Comparison of ENCODE assay signal across 15 cellular contexts in genomic region chr15:61530769-61531168, GRCh38.
DNase-seq lines count a peak whose midpoint lies in the region; ATAC-seq, FAIRE-seq and TF ChIP-seq lines count a peak whose summit lies in the region.
"Had no signal": no experiment of that assay in that cellular context is flagged by ENCODE, and none has a peak within 500 bp of the region (broad histone marks: within the 10 kb centered on the region; RNA-seq: fewer than 3 reads in every experiment).

No MANE protein-coding gene starts in this region.

- H3K4me3 ChIP-seq in DOHH2 (ENCODE audit: low read length): no peak overlapping the region
- no peak overlapping the region for H3K4me3 ChIP-seq in keratinocyte (ENCODE audit: control insufficient read depth in 2 of 3, extremely low read depth in 1 of 3, insufficient read depth in 2 of 3, low read depth in 1 of 3, low read length in 3 of 3)
- H3K4me3 ChIP-seq: mucosa of descending colon had no signal

- no peak overlapping the region for H3K4me2 ChIP-seq in DOHH2 (ENCODE audit: low read length)
- no peak overlapping the region for H3K4me2 ChIP-seq in keratinocyte (ENCODE audit: control insufficient read depth, extremely low read depth, insufficient read depth, low read depth, low read length)

- H3K27ac ChIP-seq in DOHH2 (ENCODE audit: low read depth, low read length): no peak overlapping the region
- no peak overlapping the region for H3K27ac ChIP-seq in keratinocyte (ENCODE audit: control insufficient read depth, insufficient read depth, low read length)

- H3K9me1 ChIP-seq in keratinocyte (ENCODE audit: control insufficient read depth, extremely low read depth, insufficient read depth, low read length): no peaks in the 10 kb centered on the region

- CTCF ChIA-PET in WTC11 (lab: Charles Lee): interaction anchor here (0.6 to 3.6 kb wide), 8 partner anchors 13 to 1689 kb away, joined by 3 to 39 read pairs (median 3); no protein-coding TSS in a partner anchor

- no peak overlapping the region for H3K9ac ChIP-seq in keratinocyte (ENCODE audit: control insufficient read depth, extremely low read depth, insufficient read depth, low read length)

- no peak overlapping the region for H3K27ac Mint-ChIP-seq in WTC11
- H3K27ac Mint-ChIP-seq: progenitor cell of endocrine pancreas had no signal

- no peaks in the 10 kb centered on the region for H3K9me3 Mint-ChIP-seq in WTC11

- peaks cover 18% of the 10 kb centered on the region for H3K4me1 Mint-ChIP-seq in WTC11

- no peak overlapping the region for H2AFZ ChIP-seq in keratinocyte (ENCODE audit: control insufficient read depth, low read length)

- H3K27me3 ChIP-seq in DOHH2 (ENCODE audit: control insufficient read depth, low read length) (no peaks in the 10 kb centered on the region), keratinocyte (ENCODE audit: control insufficient read depth, extremely low read depth, insufficient read depth, low read length) (no peaks in the 10 kb centered on the region)

- DNase-seq in M059J (ENCODE audit: low read depth): peak; percentile 10
- DNase-seq in WTC11 (ENCODE audit: low spot score): peak; percentile 35
- no peak for DNase-seq in keratinocyte (ENCODE audit: low read depth, low spot score)
- no peak for DNase-seq in NCI-H2107 treated with DMSO at 0.1 percent for 48 hours (lab: John Stamatoyannopoulos, UW; ENCODE audit: unreplicated experiment)
- no peak for DNase-seq in urothelium cell line (ENCODE audit: low spot score)
- DNase-seq: activated CD4-positive, alpha-beta T cell treated with anti-CD3 and anti-CD28 coated beads for 4 hours; activated T-cell treated with anti-CD3 and anti-CD28 coated beads, Interleukin-2, amount 50 U/mL, for 48 hours; cortex of kidney; KBM-7; mucosa of descending colon; NCI-H1694 treated with DMSO at 0.1 percent for 48 hours had no signal

- no peaks in the 10 kb centered on the region for H3K36me3 Mint-ChIP-seq in WTC11

- no peak for FAIRE-seq in keratinocyte (lab: Jason Lieb, UNC)
- no peak for FAIRE-seq in urothelium cell line (lab: Jason Lieb, UNC)

- H3K4me3 Mint-ChIP-seq in WTC11: no peak overlapping the region

- peak; percentile 84 for ATAC-seq in WTC11
- ATAC-seq in GM19463 (IDR thresholded peaks at IDR 0.05; ENCODE audit: unreplicated experiment): no peak
- no peak for ATAC-seq in HG03439 (IDR thresholded peaks at IDR 0.05; ENCODE audit: unreplicated experiment)
- ATAC-seq: mucosa of descending colon had no signal

- POLR2A ChIA-PET in WTC11 (lab: Charles Lee): no interaction called here

- H3K79me2 ChIP-seq in DOHH2 (ENCODE audit: control insufficient read depth, low read length): no peaks in the 10 kb centered on the region
- no peaks in the 10 kb centered on the region for H3K79me2 ChIP-seq in keratinocyte (ENCODE audit: control insufficient read depth, insufficient read depth, low read length)

- TF ChIP-seq CTCF in DOHH2 (IDR thresholded peaks at IDR 0.05; ENCODE audit: low read depth, low read length, poor library complexity, severe bottlenecking) (peak; percentile 33), WTC11 (IDR thresholded peaks at IDR 0.05) (no peak), keratinocyte (optimal IDR thresholded peaks at IDR 0.05 in 1 of 3, IDR thresholded peaks at IDR 0.05 in 1 of 3, conservative IDR thresholded peaks at IDR 0.05 in 1 of 3; ENCODE audit: extremely low read depth in 1 of 3, insufficient read depth in 2 of 3, low read length in 3 of 3) (peak in 2 of 3 experiments; percentile 17 to 60)

- H4K20me1 ChIP-seq in DOHH2 (ENCODE audit: control insufficient read depth, insufficient read depth, low read depth, low read length) (no peaks in the 10 kb centered on the region), keratinocyte (ENCODE audit: control insufficient read depth, extremely low read depth, insufficient read depth, low read length) (no peaks in the 10 kb centered on the region)

- H3K9me3 ChIP-seq in DOHH2 (ENCODE audit: control insufficient read depth, insufficient read depth, low read length) (no peaks in the 10 kb centered on the region), keratinocyte (ENCODE audit: control insufficient read depth, low read depth, low read length) (no peaks in the 10 kb centered on the region)
- H3K9me3 ChIP-seq: mucosa of descending colon had no signal

- no peaks in the 10 kb centered on the region for H3K9me2 ChIP-seq in DOHH2 (replicated peaks; ENCODE audit: control insufficient read depth, low read length)

- H3K36me3 ChIP-seq in DOHH2 (ENCODE audit: control insufficient read depth, low read length) (no peaks in the 10 kb centered on the region), keratinocyte (ENCODE audit: control insufficient read depth in 2 of 2, extremely low read depth in 1 of 2, insufficient read depth in 2 of 2, low read length in 2 of 2) (no peaks in the 10 kb centered on the region)

- no peaks in the 10 kb centered on the region for H3F3A ChIP-seq in DOHH2 (ENCODE audit: control insufficient read depth, insufficient read depth)

- peaks cover 22% of the 10 kb centered on the region for H3K4me1 ChIP-seq in DOHH2 (ENCODE audit: control insufficient read depth, low read length)
- no peaks in the 10 kb centered on the region for H3K4me1 ChIP-seq in keratinocyte (ENCODE audit: control insufficient read depth, extremely low read depth, insufficient read depth, low read length)

- dilution Hi-C loops in keratinocyte (cut with MboI; ENCODE audit: extremely low pct_ligation_motif_present, low sequenced_read_pairs): no loop called here

- H3K27me3 Mint-ChIP-seq in WTC11 (ENCODE audit: low read depth): no peaks in the 10 kb centered on the region

TF ChIP-seq in WTC11, 78 proteins besides CTCF, POLR2A, EP300 and RAD21:
- TF ChIP-seq AR (CRISPR knock-in tag; IDR thresholded peaks at IDR 0.05): no peak
- TF ChIP-seq, protein P1, sequence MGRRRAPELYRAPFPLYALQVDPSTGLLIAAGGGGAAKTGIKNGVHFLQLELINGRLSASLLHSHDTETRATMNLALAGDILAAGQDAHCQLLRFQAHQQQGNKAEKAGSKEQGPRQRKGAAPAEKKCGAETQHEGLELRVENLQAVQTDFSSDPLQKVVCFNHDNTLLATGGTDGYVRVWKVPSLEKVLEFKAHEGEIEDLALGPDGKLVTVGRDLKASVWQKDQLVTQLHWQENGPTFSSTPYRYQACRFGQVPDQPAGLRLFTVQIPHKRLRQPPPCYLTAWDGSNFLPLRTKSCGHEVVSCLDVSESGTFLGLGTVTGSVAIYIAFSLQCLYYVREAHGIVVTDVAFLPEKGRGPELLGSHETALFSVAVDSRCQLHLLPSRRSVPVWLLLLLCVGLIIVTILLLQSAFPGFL (CRISPR knock-in tag; IDR thresholded peaks at IDR 0.05; ENCODE audit: borderline replicate concordance): no peak
- TF ChIP-seq ETV6 (CRISPR knock-in tag; IDR thresholded peaks at IDR 0.05): peak; percentile 64; the same call in 1 of the 2 replicates

Comparison
In these comparisons a context has a peak if more than half of its experiments do, and no peak if none do; other contexts are left out.
1. DNase-seq: peak in M059J (single experiment) and WTC11 (single experiment); none in keratinocyte (single experiment), NCI-H2107 treated with DMSO at 0.1 percent for 48 hours (single experiment) and urothelium cell line (single experiment).